Comparison of ENCODE assay signal across 8 cellular contexts in genomic region chr5:34499001-34499734, GRCh38.
DNase-seq lines count a peak whose midpoint lies in the region; ATAC-seq and TF ChIP-seq lines count a peak whose summit lies in the region.

No MANE protein-coding gene starts in this region.

- DNase-seq in A673 (ENCODE audit: low spot score): peak; percentile 13
- peak; percentile 42 to 66 for DNase-seq in SJSA1 (ENCODE audit: low read depth in 1 of 2, low spot score in 2 of 2)
- DNase-seq in fibroblast of the aortic adventitia (ENCODE audit: low read depth): peak; percentile 73
- DNase-seq in upper lobe of right lung: no peak
- DNase-seq in HT-29 (ENCODE audit: low spot score): no peak
- DNase-seq in NCI-H187 (lab: John Stamatoyannopoulos, UW): no peak

- intact Hi-C loops in A673 (cut with micrococcal nuclease; ENCODE audit: unreplicated experiment) (no loop called here), upper lobe of right lung (cut with DNase I) (no loop called here)

- no TSS peak for BruUV-seq in A673 (replicated peaks; lab: Mats Ljungman, UMichigan)

- H3K4me3 ChIP-seq in A673 (ENCODE audit: low read depth, low read length, poor library complexity, severe bottlenecking): no peak overlapping the region
- H3K4me3 ChIP-seq in SJSA1: no peak overlapping the region
- H3K4me3 ChIP-seq in fibroblast of the aortic adventitia (ENCODE audit: low read depth, low read length): no peak overlapping the region
- H3K4me3 ChIP-seq in upper lobe of right lung: no peak overlapping the region

- no peaks in the 10 kb centered on the region for H3K27me3 ChIP-seq in A673 (replicated peaks; ENCODE audit: insufficient read depth, low read depth, low read length, poor library complexity)
- H3K27me3 ChIP-seq in SJSA1 (replicated peaks): no peaks in the 10 kb centered on the region
- H3K27me3 ChIP-seq in upper lobe of right lung: no peaks in the 10 kb centered on the region

- POLR2A ChIA-PET in A673 (lab: Charles Lee; ENCODE audit: low non-redundant PET): no interaction called here

- CTCF ChIA-PET in A673 (lab: Charles Lee): no interaction called here

- H3K27ac ChIP-seq in A673 (ENCODE audit: low read depth, low read length, poor library complexity, severe bottlenecking): no peak overlapping the region
- peak overlapping the region; percentile 63 for H3K27ac ChIP-seq in SJSA1
- H3K27ac ChIP-seq in upper lobe of right lung: peak overlapping the region; percentile 72

- ATAC-seq in GM18873 (IDR thresholded peaks at IDR 0.05; ENCODE audit: low FRiP score, unreplicated experiment) (peak; percentile 97), HG03066 (IDR thresholded peaks at IDR 0.05; ENCODE audit: low read depth, unreplicated experiment) (peak; percentile 86), upper lobe of right lung (peak; percentile 74)

- no peak for TF ChIP-seq CTCF in A673 (conservative IDR thresholded peaks at IDR 0.05; ENCODE audit: low read depth, low read length)
- no peak for TF ChIP-seq CTCF in fibroblast of the aortic adventitia (IDR thresholded peaks at IDR 0.05; ENCODE audit: insufficient read depth, low read length)
- no peak for TF ChIP-seq CTCF in upper lobe of right lung (IDR thresholded peaks at IDR 0.05)

- no peaks in the 10 kb centered on the region for H3K9me3 ChIP-seq in A673 (ENCODE audit: low read depth, low read length, poor library complexity, severe bottlenecking)
- no peaks in the 10 kb centered on the region for H3K9me3 ChIP-seq in SJSA1 (replicated peaks)
- no peaks in the 10 kb centered on the region for H3K9me3 ChIP-seq in upper lobe of right lung

- no peaks in the 10 kb centered on the region for H3K36me3 ChIP-seq in A673 (ENCODE audit: insufficient read depth, low read length, poor library complexity, severe bottlenecking)
- H3K36me3 ChIP-seq in SJSA1: no peaks in the 10 kb centered on the region
- H3K36me3 ChIP-seq in upper lobe of right lung: no peaks in the 10 kb centered on the region

- peaks cover 6% of the 10 kb centered on the region for H3K4me1 ChIP-seq in A673 (ENCODE audit: insufficient read depth, low read length, poor library complexity, severe bottlenecking)
- H3K4me1 ChIP-seq in SJSA1 (replicated peaks): peaks cover 34% of the 10 kb centered on the region
- peaks cover 51% of the 10 kb centered on the region for H3K4me1 ChIP-seq in upper lobe of right lung

Comparison
In these comparisons a context has a peak if more than half of its experiments do, and no peak if none do; other contexts are left out.
1. DNase-seq: peak in A673 (single experiment), SJSA1 (2 of 2) and fibroblast of the aortic adventitia (single experiment); none in upper lobe of right lung (single experiment), HT-29 (single experiment) and NCI-H187 (0 of 2).
2. Peak in every context shown above with its lines, with median percentiles within 50 percentile points of each other: ATAC-seq.